ENCODE assay signal across 22 cellular contexts in the genomic region with DNA sequence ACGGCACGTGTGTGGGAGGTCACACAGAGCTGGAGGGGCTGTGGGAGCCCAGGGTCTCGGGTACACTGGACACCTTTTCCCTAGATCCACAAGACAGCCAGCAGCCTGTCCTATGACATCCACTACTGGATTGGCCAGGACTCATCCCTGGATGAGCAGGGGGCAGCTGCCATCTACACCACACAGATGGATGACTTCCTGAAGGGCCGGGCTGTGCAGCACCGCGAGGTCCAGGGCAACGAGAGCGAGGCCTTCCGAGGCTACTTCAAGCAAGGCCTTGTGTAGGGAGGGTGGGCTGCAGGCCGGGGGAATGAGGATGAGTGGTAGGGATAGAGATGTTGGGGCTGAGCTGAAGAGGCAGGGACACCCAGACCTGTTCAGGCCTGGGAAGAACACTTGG. TPM values are rescaled to one million over a fixed set of nuclear protein-coding genes. Genes with fewer than 3 reads are reported as not detected.
DNase-seq lines count a peak whose midpoint lies in the region; ATAC-seq and TF ChIP-seq lines count a peak whose summit lies in the region.
"Had no signal": no experiment of that assay in that cellular context is flagged by ENCODE, and none has a peak within 500 bp of the region (broad histone marks: within the 10 kb centered on the region; RNA-seq: fewer than 3 reads in every experiment).

No MANE protein-coding gene starts in this region.

- H2BK12ac ChIP-seq in trophoblast cell (ENCODE audit: low read length): no peak overlapping the region

- POLR2A ChIA-PET in naive thymus-derived CD4-positive, alpha-beta T cell (lab: Charles Lee): interaction anchor here (1.1 kb wide), 1 partner anchor 19 kb away, joined by 3 read pairs; no protein-coding TSS in a partner anchor

- intact Hi-C loops in naive thymus-derived CD4-positive, alpha-beta T cell (cut with micrococcal nuclease): no loop called here

- no peak overlapping the region for H2BK120ac ChIP-seq in trophoblast cell (ENCODE audit: insufficient read depth, low read length, poor library complexity)

- H3K27ac ChIP-seq in endodermal cell (ENCODE audit: low read depth, low read length) (no peak overlapping the region), trophoblast cell (ENCODE audit: low read depth, low read length) (no peak overlapping the region)
- no peak overlapping the region for H3K27ac ChIP-seq in naive thymus-derived CD4-positive, alpha-beta T cell (ENCODE audit: low read depth, low read length)
- H3K27ac ChIP-seq: GM23248 had no signal

- H4K91ac ChIP-seq in trophoblast cell (ENCODE audit: low read depth, low read length): no peak overlapping the region

- CTCF ChIA-PET in naive thymus-derived CD4-positive, alpha-beta T cell (lab: Charles Lee): no interaction called here

- H3K79me1 ChIP-seq in trophoblast cell (ENCODE audit: low read length): no peaks in the 10 kb centered on the region

- no peak overlapping the region for H2AFZ ChIP-seq in trophoblast cell (ENCODE audit: insufficient read depth, low read length, poor library complexity)
- H2AFZ ChIP-seq: GM23248 had no signal

- H3K27me3 ChIP-seq in endodermal cell (ENCODE audit: control insufficient read depth, insufficient read depth, low read length, poor library complexity, severe bottlenecking): no peaks in the 10 kb centered on the region
- H3K27me3 ChIP-seq in naive thymus-derived CD4-positive, alpha-beta T cell (ENCODE audit: control insufficient read depth in 2 of 2, insufficient read depth in 2 of 2, low read length in 2 of 2): peaks cover 0 to 4% of the 10 kb centered on the region in 2 donors
- H3K27me3 ChIP-seq in trophoblast cell (ENCODE audit: insufficient read depth, low read length): no peaks in the 10 kb centered on the region
- H3K27me3 ChIP-seq: BE2C had no signal

- DNase-seq in endodermal cell: no peak
- DNase-seq in naive thymus-derived CD4-positive, alpha-beta T cell: no peak
- no peak for DNase-seq in trophoblast cell
- no peak for DNase-seq in natural killer cell treated with Interleukin-12 subunit alpha and Interleukin-12 subunit beta and Interleukin-15 and Interleukin-18, amount 100 ng/mL, for 72 hours (ENCODE audit: low spot score)
- no peak for DNase-seq in NCI-H82 (lab: John Stamatoyannopoulos, UW)
- DNase-seq: ACHN; BE2C; C1 segment of cervical spinal cord; CD4-positive, CD25-positive, alpha-beta regulatory T cell; CD8-positive, alpha-beta memory T cell; COR-L47; DMS 273 treated with DMSO at 0.1 percent for 48 hours; DMS53; DND-41; EL; GM23248; HFFc6 had no signal

- H3K27ac Mint-ChIP-seq in endodermal cell: peak overlapping the region; percentile 48
- no peak overlapping the region for H3K27ac Mint-ChIP-seq in naive thymus-derived CD4-positive, alpha-beta T cell
- H3K27ac Mint-ChIP-seq in natural killer cell treated with Interleukin-12 subunit alpha and Interleukin-12 subunit beta and Interleukin-15 and Interleukin-18, amount 100 ng/mL, for 72 hours: no peak overlapping the region
- H3K27ac Mint-ChIP-seq: CD4-positive, CD25-positive, alpha-beta regulatory T cell; HFFc6 had no signal

- H3K9me3 Mint-ChIP-seq in endodermal cell: no peaks in the 10 kb centered on the region
- H3K9me3 Mint-ChIP-seq in naive thymus-derived CD4-positive, alpha-beta T cell: peaks cover 0 to 2% (median 0%) of the 10 kb centered on the region in 11 donors
- no peaks in the 10 kb centered on the region for H3K9me3 Mint-ChIP-seq in natural killer cell treated with Interleukin-12 subunit alpha and Interleukin-12 subunit beta and Interleukin-15 and Interleukin-18, amount 100 ng/mL, for 72 hours
- H3K9me3 Mint-ChIP-seq: CD4-positive, CD25-positive, alpha-beta regulatory T cell; CD8-positive, alpha-beta memory T cell; HFFc6 had no signal

- H2BK5ac ChIP-seq in trophoblast cell (ENCODE audit: low read depth, low read length, poor library complexity): no peak overlapping the region

- no peak overlapping the region for H3K4ac ChIP-seq in trophoblast cell (ENCODE audit: low read depth, low read length)

- peak; percentile 8 for ATAC-seq in naive thymus-derived CD4-positive, alpha-beta T cell
- ATAC-seq in natural killer cell treated with Interleukin-12 subunit alpha and Interleukin-12 subunit beta and Interleukin-15 and Interleukin-18, amount 100 ng/mL, for 72 hours: no peak
- ATAC-seq in HG03565 (IDR thresholded peaks at IDR 0.05; ENCODE audit: unreplicated experiment): no peak
- ATAC-seq: GM12878, HCT116 had no signal

- TF ChIP-seq CTCF in endodermal cell (conservative IDR thresholded peaks at IDR 0.05): no peak

- H3K36me3 ChIP-seq in endodermal cell (ENCODE audit: control insufficient read depth, insufficient read depth, low read length) (peaks cover 4% of the 10 kb centered on the region), trophoblast cell (ENCODE audit: control insufficient read depth in 1 of 2, insufficient read depth in 2 of 2, low read length in 2 of 2) (no peaks in the 10 kb centered on the region)
- H3K36me3 ChIP-seq in naive thymus-derived CD4-positive, alpha-beta T cell (ENCODE audit: control insufficient read depth in 2 of 3, insufficient read depth in 3 of 3, low read length in 3 of 3): no peaks in the 10 kb centered on the region
- H3K36me3 ChIP-seq: BE2C had no signal

- H3K23ac ChIP-seq in trophoblast cell (ENCODE audit: low read length): no peak overlapping the region

- no peak overlapping the region for H3K18ac ChIP-seq in trophoblast cell (ENCODE audit: low read length)

- H3K9ac ChIP-seq in endodermal cell (ENCODE audit: extremely low read depth, low read length, poor library complexity, severe bottlenecking) (no peak overlapping the region), trophoblast cell (ENCODE audit: low read length) (no peak overlapping the region)
- H3K9ac ChIP-seq: GM23248 had no signal

- H4K12ac ChIP-seq in trophoblast cell (ENCODE audit: low read depth, low read length): no peak overlapping the region

- H3K9me3 ChIP-seq in endodermal cell (ENCODE audit: control insufficient read depth, low read length) (no peaks in the 10 kb centered on the region), trophoblast cell (ENCODE audit: insufficient read depth, low read depth, low read length) (no peaks in the 10 kb centered on the region)
- H3K9me3 ChIP-seq in naive thymus-derived CD4-positive, alpha-beta T cell (ENCODE audit: control insufficient read depth in 2 of 3, low read length in 3 of 3): no peaks in the 10 kb centered on the region
- H3K9me3 ChIP-seq: BE2C had no signal

- H3K4me3 Mint-ChIP-seq in endodermal cell: no peak overlapping the region
- H3K4me3 Mint-ChIP-seq in naive thymus-derived CD4-positive, alpha-beta T cell: no peak overlapping the region
- H3K4me3 Mint-ChIP-seq in natural killer cell treated with Interleukin-12 subunit alpha and Interleukin-12 subunit beta and Interleukin-15 and Interleukin-18, amount 100 ng/mL, for 72 hours: no peak overlapping the region
- H3K4me3 Mint-ChIP-seq: CD4-positive, CD25-positive, alpha-beta regulatory T cell; CD8-positive, alpha-beta memory T cell; HFFc6 had no signal

- peaks cover 34% of the 10 kb centered on the region for H3K36me3 Mint-ChIP-seq in endodermal cell (ENCODE audit: low read depth)
- no peaks in the 10 kb centered on the region for H3K36me3 Mint-ChIP-seq in naive thymus-derived CD4-positive, alpha-beta T cell
- no peaks in the 10 kb centered on the region for H3K36me3 Mint-ChIP-seq in natural killer cell treated with Interleukin-12 subunit alpha and Interleukin-12 subunit beta and Interleukin-15 and Interleukin-18, amount 100 ng/mL, for 72 hours
- H3K36me3 Mint-ChIP-seq: CD4-positive, CD25-positive, alpha-beta regulatory T cell; CD8-positive, alpha-beta memory T cell had no signal

- H3K4me1 Mint-ChIP-seq in endodermal cell: peaks cover 3% of the 10 kb centered on the region
- peaks cover 0 to 2% (median 0%) of the 10 kb centered on the region in 7 donors for H3K4me1 Mint-ChIP-seq in naive thymus-derived CD4-positive, alpha-beta T cell
- H3K4me1 Mint-ChIP-seq in natural killer cell treated with Interleukin-12 subunit alpha and Interleukin-12 subunit beta and Interleukin-15 and Interleukin-18, amount 100 ng/mL, for 72 hours (ENCODE audit: low read depth in 2 of 2): peaks cover 0 to 4% of the 10 kb centered on the region in 2 donors
- H3K4me1 Mint-ChIP-seq: CD4-positive, CD25-positive, alpha-beta regulatory T cell had no signal

- H3K4me3 ChIP-seq in endodermal cell (ENCODE audit: low read length) (no peak overlapping the region), trophoblast cell (ENCODE audit: low read depth, low read length) (peak overlapping the region; percentile 4)
- H3K4me3 ChIP-seq in naive thymus-derived CD4-positive, alpha-beta T cell (ENCODE audit: low read length): no peak overlapping the region
- H3K4me3 ChIP-seq: GM12878, GM23248 had no signal

- H3K14ac ChIP-seq in trophoblast cell (ENCODE audit: low read length): no peak overlapping the region

- H3K79me2 ChIP-seq in trophoblast cell (ENCODE audit: control insufficient read depth, insufficient read depth, low read length, poor library complexity): no peaks in the 10 kb centered on the region

- no peak overlapping the region for H3K4me2 ChIP-seq in trophoblast cell (ENCODE audit: low read length)

- H3K27me3 Mint-ChIP-seq in endodermal cell (ENCODE audit: insufficient read depth): no peaks in the 10 kb centered on the region
- H3K27me3 Mint-ChIP-seq in naive thymus-derived CD4-positive, alpha-beta T cell: peaks cover 0 to 3% (median 0%) of the 10 kb centered on the region in 5 donors
- H3K27me3 Mint-ChIP-seq in natural killer cell treated with Interleukin-12 subunit alpha and Interleukin-12 subunit beta and Interleukin-15 and Interleukin-18, amount 100 ng/mL, for 72 hours: no peaks in the 10 kb centered on the region

- H2AK5ac ChIP-seq in trophoblast cell (ENCODE audit: low read length): no peak overlapping the region

- H3K4me1 ChIP-seq in endodermal cell (ENCODE audit: control insufficient read depth, insufficient read depth, low read length) (no peaks in the 10 kb centered on the region), trophoblast cell (ENCODE audit: control insufficient read depth in 1 of 2, insufficient read depth in 2 of 2, low read length in 2 of 2) (no peaks in the 10 kb centered on the region)
- H3K4me1 ChIP-seq in naive thymus-derived CD4-positive, alpha-beta T cell (ENCODE audit: control insufficient read depth in 2 of 2, insufficient read depth in 2 of 2, low read length in 2 of 2): no peaks in the 10 kb centered on the region
- H3K4me1 ChIP-seq: BE2C had no signal

- no peak overlapping the region for H4K8ac ChIP-seq in trophoblast cell (ENCODE audit: low read depth, low read length)

- 90 to 94% methylated on average over 2 to 10 of the region's 10 CpGs for WGBS in endodermal cell (ENCODE audit: insufficient coverage in 1 of 2, insufficient read length in 1 of 2), 2 experiments
- no CpG with 5 or more reads among the region's 10 CpGs for WGBS in trophoblast cell (ENCODE audit: extremely low coverage, insufficient coverage, insufficient read length)

RNA-seq across cellular contexts. Expression of a gene that starts 6.6 kb away (rescaled TPM):
- 10 to 100 TPM; 70.2 to 83.1 TPM for total RNA-seq in endodermal cell
- 11.8 TPM for polyA plus RNA-seq in endodermal cell (2013, experiment 1 of 2)
- 12.1 TPM for polyA plus RNA-seq in endodermal cell (2013, experiment 2 of 2)
- under 1 TPM in 3 of 5 experiments, not detected in 2; 0.12 to 0.69 (median 0.22) TPM for total RNA-seq in naive thymus-derived CD4-positive, alpha-beta T cell
- polyA plus RNA-seq in naive thymus-derived CD4-positive, alpha-beta T cell: under 1 TPM; 0.10 to 0.15 TPM
- polyA plus RNA-seq in trophoblast cell (2013): 0.16 and 0.17 TPM in 2 replicates
- total RNA-seq in natural killer cell treated with Interleukin-12 subunit alpha and Interleukin-12 subunit beta and Interleukin-15 and Interleukin-18, amount 100 ng/mL, for 72 hours: under 1 TPM in 1 of 2 donors, not detected in 1; 0.10 TPM
- total RNA-seq: CD8-positive, alpha-beta memory T cell; G401; GM23248; H4; HFFc6 had no signal
- polyA plus RNA-seq: CD8-positive, alpha-beta memory T cell; GM23248 had no signal

RNA-seq across cellular contexts. Expression of a gene that starts 25.9 kb away (rescaled TPM):
- 100 to 1,000 TPM in 1 of 2 donors, 10 to 100 TPM in 1; 66.8 to 123 TPM for total RNA-seq in endodermal cell
- 44.8 TPM for polyA plus RNA-seq in endodermal cell (2013, experiment 1 of 2)
- polyA plus RNA-seq in endodermal cell (2013, experiment 2 of 2): 37.9 TPM
- 100 to 1,000 TPM; 110 to 219 (median 156) TPM for total RNA-seq in naive thymus-derived CD4-positive, alpha-beta T cell
- polyA plus RNA-seq in naive thymus-derived CD4-positive, alpha-beta T cell: 10 to 100 TPM; 22.5 TPM
- polyA plus RNA-seq in trophoblast cell (2013): 37.9 and 39.2 TPM in 2 replicates
- total RNA-seq in natural killer cell treated with Interleukin-12 subunit alpha and Interleukin-12 subunit beta and Interleukin-15 and Interleukin-18, amount 100 ng/mL, for 72 hours: 100 to 1,000 TPM in 1 of 2 donors, 10 to 100 TPM in 1; 92.5 to 106 TPM

RNA-seq across cellular contexts. Expression of a gene that starts 43.5 kb away (rescaled TPM):
- under 1 TPM in 1 of 2 donors, not detected in 1; 0.09 TPM for total RNA-seq in endodermal cell
- polyA plus RNA-seq in endodermal cell (2013, experiment 1 of 2): 0.50 TPM
- polyA plus RNA-seq in endodermal cell (2013, experiment 2 of 2): not detected
- 100 to 1,000 TPM in 1 of 5 experiments, 10 to 100 TPM in 1, 1 to 10 TPM in 2, under 1 TPM in 1; 0.27 to 399 (median 1.9) TPM for total RNA-seq in naive thymus-derived CD4-positive, alpha-beta T cell
- polyA plus RNA-seq in naive thymus-derived CD4-positive, alpha-beta T cell: under 1 TPM; 0.49 to 0.97 TPM
- 0.05 and 0.06 TPM in 2 replicates for polyA plus RNA-seq in trophoblast cell (2013)
- under 1 TPM in 1 of 2 donors, not detected in 1; 0.11 TPM for total RNA-seq in natural killer cell treated with Interleukin-12 subunit alpha and Interleukin-12 subunit beta and Interleukin-15 and Interleukin-18, amount 100 ng/mL, for 72 hours
- total RNA-seq: GM23248 had no signal

Comparison
In these comparisons a context has a peak if more than half of its experiments do, and no peak if none do; other contexts are left out.
1. RNA of a gene that starts 6.6 kb away (total RNA-seq): 70.2 to 83.1 TPM in endodermal cell; 0.12 to 0.69 TPM in naive thymus-derived CD4-positive, alpha-beta T cell and 0.10 TPM in natural killer cell treated with Interleukin-12 subunit alpha and Interleukin-12 subunit beta and Interleukin-15 and Interleukin-18, amount 100 ng/mL, for 72 hours; every median in the first group is over 10 times any median in the second.